In the genomic region with DNA sequence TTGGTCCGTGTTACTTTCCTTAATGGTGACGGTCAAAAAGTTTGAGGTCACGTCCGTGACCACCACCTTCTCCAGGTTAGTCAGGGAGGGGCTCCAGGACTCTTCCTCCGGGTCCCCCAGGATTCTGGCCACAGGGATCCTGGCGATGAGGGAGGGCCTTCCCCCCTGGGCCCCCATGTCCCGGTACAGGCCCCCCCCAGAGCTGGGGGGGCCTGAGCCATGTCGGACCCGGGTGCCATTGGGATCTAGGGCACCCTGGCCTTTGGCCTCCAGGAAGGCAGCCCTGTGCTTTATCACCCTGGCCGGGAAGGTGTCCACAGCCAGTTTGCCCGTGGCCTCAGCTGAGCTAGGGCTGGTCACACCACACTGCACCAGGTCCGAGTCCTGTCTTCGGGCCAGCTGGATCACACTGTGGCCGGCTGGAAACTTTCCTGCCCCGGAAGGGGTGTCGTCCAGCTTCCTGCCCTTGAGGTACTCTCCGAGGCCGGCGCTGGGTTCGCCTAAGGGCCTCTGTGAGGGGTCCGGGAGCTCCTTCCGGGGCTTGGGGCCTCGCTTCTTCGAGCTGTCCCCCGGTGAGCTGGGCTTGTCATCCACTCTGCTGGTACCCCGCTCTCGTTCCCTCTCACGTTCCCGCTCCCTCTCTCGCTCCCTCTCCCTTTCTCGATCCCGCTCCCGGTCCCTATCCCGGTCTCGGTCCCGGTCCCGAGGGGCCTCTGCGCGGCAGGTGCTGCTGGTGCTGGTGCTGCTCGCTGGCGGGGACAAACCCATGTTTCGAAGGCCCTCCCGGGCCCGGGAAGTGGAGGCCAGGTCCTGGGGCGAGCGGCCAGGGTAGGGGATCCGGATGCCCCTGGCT, we compare ENCODE assay signal across 19 cellular contexts. TPM values are rescaled to one million over a fixed set of nuclear protein-coding genes. Genes with fewer than 3 reads are reported as not detected.
DNase-seq lines count a peak whose midpoint lies in the region; ATAC-seq and TF ChIP-seq lines count a peak whose summit lies in the region.
"Had no signal": no experiment of that assay in that cellular context is flagged by ENCODE, and none has a peak within 500 bp of the region (broad histone marks: within the 10 kb centered on the region; RNA-seq: fewer than 3 reads in every experiment).

No MANE protein-coding gene starts in this region.

- H3K27me3 Mint-ChIP-seq in Caco-2 (ENCODE audit: insufficient read depth, unreplicated experiment) (no peaks in the 10 kb centered on the region), neural crest cell (ENCODE audit: low read depth) (peaks cover 85% of the 10 kb centered on the region)
- peaks cover 34 to 41% of the 10 kb centered on the region in 2 donors for H3K27me3 Mint-ChIP-seq in stimulated activated naive B cell treated with anti-CD40 and anti-IgM and Interleukin-4, amounts not matched to agents 10 μg/mL and 1 μg/mL and 100 μg/mL, for 72 hours
- H3K27me3 Mint-ChIP-seq in activated naive CD4-positive, alpha-beta T cell treated with anti-CD3 and anti-CD28 coated beads for 36 hours (ENCODE audit: low read depth), result peaks cover 36% of the 10 kb centered on the region

- no peak overlapping the region for H3K4me3 ChIP-seq in Caco-2 (ENCODE audit: low read depth, low read length)
- H3K4me3 ChIP-seq in HUES6 (ENCODE audit: low read depth, low read length), result peak overlapping the region; percentile 43
- no peak overlapping the region for H3K4me3 ChIP-seq in esophagus muscularis mucosa
- H3K4me3 ChIP-seq: coronary artery, thoracic aorta had no signal

- intact Hi-C loops in Caco-2 (cut with micrococcal nuclease; ENCODE audit: unreplicated experiment), result loop anchor here (5.0 kb wide), 1 partner anchor 122 kb away; no protein-coding TSS in a partner anchor
- intact Hi-C loops in esophagus muscularis mucosa (cut with DNase I), result loop anchor here (2.0 kb wide), 1 partner anchor 46 kb away; no protein-coding TSS in a partner anchor
- intact Hi-C loops in activated naive CD4-positive, alpha-beta T cell treated with anti-CD3 and anti-CD28 coated beads for 36 hours (cut with micrococcal nuclease), result loop anchor here (5.0 kb wide), 3 partner anchors 122 to 467 kb away; a partner anchor contains a TSS

- H3K36me3 ChIP-seq in Caco-2 (ENCODE audit: control insufficient read depth, insufficient read depth, low read length) (no peaks in the 10 kb centered on the region), HUES6 (ENCODE audit: control insufficient read depth, insufficient read depth, low read length) (no peaks in the 10 kb centered on the region), esophagus muscularis mucosa (peaks cover 0 to 11% (median 7%) of the 10 kb centered on the region in 4 donors)
- H3K36me3 ChIP-seq: breast epithelium, thoracic aorta had no signal

- no peak for DNase-seq in Caco-2
- no peak for DNase-seq in esophagus muscularis mucosa (ENCODE audit: extremely low spot score)
- no peak for DNase-seq in neural crest cell (ENCODE audit: low read depth, low spot score)
- no peak for DNase-seq in stimulated activated naive B cell treated with anti-CD40 and anti-IgM and Interleukin-4, amounts not matched to agents 10 μg/mL and 1 μg/mL and 100 μg/mL, for 72 hours
- DNase-seq in kidney tubule cell (ENCODE audit: low spot score), result no peak
- DNase-seq in activated naive CD4-positive, alpha-beta T cell treated with anti-CD3 and anti-CD28 coated beads for 36 hours, result no peak
- DNase-seq: activated CD4-positive, alpha-beta T cell treated with anti-CD3 and anti-CD28 coated beads for 48 hours; activated naive CD8-positive, alpha-beta T cell treated with anti-CD3 and anti-CD28 coated beads, Interleukin-2, amount 50 U/mL, for 24 hours; hippocampal formation; left colon; NCI-H1092; NCI-H510A had no signal

- TF ChIP-seq EP300 in esophagus muscularis mucosa (IDR thresholded peaks at IDR 0.05), result no peak

- H3K27ac Mint-ChIP-seq in Caco-2 (ENCODE audit: unreplicated experiment) (no peak overlapping the region), neural crest cell (ENCODE audit: unreplicated experiment) (no peak overlapping the region)
- H3K27ac Mint-ChIP-seq in stimulated activated naive B cell treated with anti-CD40 and anti-IgM and Interleukin-4, amounts not matched to agents 10 μg/mL and 1 μg/mL and 100 μg/mL, for 72 hours, result no peak overlapping the region
- H3K27ac Mint-ChIP-seq in activated naive CD4-positive, alpha-beta T cell treated with anti-CD3 and anti-CD28 coated beads for 36 hours, result no peak overlapping the region
- H3K27ac Mint-ChIP-seq: activated naive CD8-positive, alpha-beta T cell treated with anti-CD3 and anti-CD28 coated beads, Interleukin-2, amount 50 U/mL, for 24 hours; stimulated activated effector memory CD8-positive, alpha-beta T cell treated with anti-CD3 and anti-CD28 coated beads, Interleukin-12 subunit alpha, Interleukin-12 subunit beta, amount 100 ng/mL, for 72 hours had no signal

- H3K4me1 Mint-ChIP-seq in Caco-2 (ENCODE audit: low read depth, unreplicated experiment), result peaks cover 7% of the 10 kb centered on the region
- H3K4me1 Mint-ChIP-seq in neural crest cell, result peaks cover 38% of the 10 kb centered on the region
- H3K4me1 Mint-ChIP-seq in stimulated activated naive B cell treated with anti-CD40 and anti-IgM and Interleukin-4, amounts not matched to agents 10 μg/mL and 1 μg/mL and 100 μg/mL, for 72 hours, result peaks cover 21 to 40% of the 10 kb centered on the region in 2 donors
- peaks cover 31% of the 10 kb centered on the region for H3K4me1 Mint-ChIP-seq in activated naive CD4-positive, alpha-beta T cell treated with anti-CD3 and anti-CD28 coated beads for 36 hours (ENCODE audit: low read depth)

- CTCF ChIA-PET in Caco-2 (lab: Charles Lee), result interaction anchor here (0.6 kb wide), 1 partner anchor 44 kb away, joined by 7 read pairs; a partner anchor contains a TSS
- CTCF ChIA-PET in activated naive CD4-positive, alpha-beta T cell treated with anti-CD3 and anti-CD28 coated beads for 36 hours (lab: Charles Lee), result interaction anchor here (1.4 to 1.6 kb wide), 2 partner anchors 11 to 50 kb away, joined by 3 to 5 read pairs; no protein-coding TSS in a partner anchor

- BruUV-seq in Caco-2 (replicated peaks; lab: Mats Ljungman, UMichigan), result no TSS peak

- TF ChIP-seq POLR2A in esophagus muscularis mucosa (IDR thresholded peaks at IDR 0.05; ENCODE audit: low read depth), result no peak

- no peaks in the 10 kb centered on the region for H3K27me3 ChIP-seq in Caco-2 (replicated peaks; ENCODE audit: control insufficient read depth, insufficient read depth, low read length)
- H3K27me3 ChIP-seq in HUES6 (ENCODE audit: control insufficient read depth, insufficient read depth, low read length), result peaks cover 92% of the 10 kb centered on the region
- H3K27me3 ChIP-seq in esophagus muscularis mucosa, result peaks cover 52 to 76% (median 59%) of the 10 kb centered on the region in 4 donors

- WGBS in esophagus muscularis mucosa, result 88% methylated on average over 34 of the region's 47 CpGs

- H3K4me1 ChIP-seq in Caco-2, result peaks cover 17% of the 10 kb centered on the region
- peaks cover 54% of the 10 kb centered on the region for H3K4me1 ChIP-seq in HUES6 (ENCODE audit: control insufficient read depth, insufficient read depth, low read length)
- peaks cover 55 to 94% (median 88%) of the 10 kb centered on the region in 4 donors for H3K4me1 ChIP-seq in esophagus muscularis mucosa

- POLR2A ChIA-PET in Caco-2 (lab: Charles Lee), result interaction anchor here (0.5 to 1.0 kb wide), 2 partner anchors 44 to 49 kb away, joined by 3 read pairs; no protein-coding TSS in a partner anchor

- peaks cover 54% of the 10 kb centered on the region for H3K36me3 Mint-ChIP-seq in Caco-2 (ENCODE audit: insufficient read depth, unreplicated experiment)
- peaks cover 3% of the 10 kb centered on the region for H3K36me3 Mint-ChIP-seq in neural crest cell (ENCODE audit: low read depth)
- H3K36me3 Mint-ChIP-seq in stimulated activated naive B cell treated with anti-CD40 and anti-IgM and Interleukin-4, amounts not matched to agents 10 μg/mL and 1 μg/mL and 100 μg/mL, for 72 hours, result peaks cover 9 to 13% of the 10 kb centered on the region in 2 donors
- H3K36me3 Mint-ChIP-seq in activated naive CD4-positive, alpha-beta T cell treated with anti-CD3 and anti-CD28 coated beads for 36 hours (ENCODE audit: low read depth), result no peaks in the 10 kb centered on the region
- H3K36me3 Mint-ChIP-seq: stimulated activated effector memory CD8-positive, alpha-beta T cell treated with anti-CD3 and anti-CD28 coated beads, Interleukin-12 subunit alpha, Interleukin-12 subunit beta, amount 100 ng/mL, for 72 hours had no signal

- H3K9me3 Mint-ChIP-seq in Caco-2 (ENCODE audit: unreplicated experiment), result no peaks in the 10 kb centered on the region
- H3K9me3 Mint-ChIP-seq in neural crest cell, result no peaks in the 10 kb centered on the region
- peaks cover 0 to 3% of the 10 kb centered on the region in 2 donors for H3K9me3 Mint-ChIP-seq in stimulated activated naive B cell treated with anti-CD40 and anti-IgM and Interleukin-4, amounts not matched to agents 10 μg/mL and 1 μg/mL and 100 μg/mL, for 72 hours
- no peaks in the 10 kb centered on the region for H3K9me3 Mint-ChIP-seq in activated naive CD4-positive, alpha-beta T cell treated with anti-CD3 and anti-CD28 coated beads for 36 hours
- H3K9me3 Mint-ChIP-seq: activated naive CD8-positive, alpha-beta T cell treated with anti-CD3 and anti-CD28 coated beads, Interleukin-2, amount 50 U/mL, for 24 hours; stimulated activated effector memory CD8-positive, alpha-beta T cell treated with anti-CD3 and anti-CD28 coated beads, Interleukin-12 subunit alpha, Interleukin-12 subunit beta, amount 100 ng/mL, for 72 hours had no signal

- ATAC-seq in stimulated activated naive B cell treated with anti-CD40 and anti-IgM and Interleukin-4, amounts not matched to agents 10 μg/mL and 1 μg/mL and 100 μg/mL, for 72 hours (replicated peaks), result no peak
- ATAC-seq: activated naive CD8-positive, alpha-beta T cell treated with anti-CD3 and anti-CD28 coated beads, Interleukin-2, amount 50 U/mL, for 24 hours; left colon; stimulated activated effector memory CD8-positive, alpha-beta T cell treated with anti-CD3 and anti-CD28 coated beads, Interleukin-12 subunit alpha, Interleukin-12 subunit beta, amount 100 ng/mL, for 72 hours had no signal

- no peak overlapping the region for H3K9ac ChIP-seq in HUES6 (ENCODE audit: low read length)

- H3K4me3 Mint-ChIP-seq in Caco-2 (ENCODE audit: unreplicated experiment) (peak overlapping the region; percentile 84), neural crest cell (peak overlapping the region; percentile 31)
- no peak overlapping the region for H3K4me3 Mint-ChIP-seq in stimulated activated naive B cell treated with anti-CD40 and anti-IgM and Interleukin-4, amounts not matched to agents 10 μg/mL and 1 μg/mL and 100 μg/mL, for 72 hours
- H3K4me3 Mint-ChIP-seq in activated naive CD4-positive, alpha-beta T cell treated with anti-CD3 and anti-CD28 coated beads for 36 hours, result no peak overlapping the region

- H3K27ac ChIP-seq in HUES6 (ENCODE audit: low read depth, low read length), result no peak overlapping the region
- H3K27ac ChIP-seq in esophagus muscularis mucosa (replicated peaks in 1 of 4), result peak overlapping the region; percentile 74 to 85 (median 78)
- H3K27ac ChIP-seq: coronary artery, KMS-11, thoracic aorta had no signal

- TF ChIP-seq CTCF in Caco-2 (IDR thresholded peaks at IDR 0.05; ENCODE audit: insufficient read depth in 1 of 2, low read depth in 1 of 2, low read length in 1 of 2, severe bottlenecking in 1 of 2, unreplicated experiment in 1 of 2) (no peak), esophagus muscularis mucosa (IDR thresholded peaks at IDR 0.05) (no peak), neural crest cell (conservative IDR thresholded peaks at IDR 0.05) (no peak)

- no peaks in the 10 kb centered on the region for H3K9me3 ChIP-seq in Caco-2
- H3K9me3 ChIP-seq in HUES6 (ENCODE audit: control insufficient read depth, insufficient read depth, low read depth, low read length), result no peaks in the 10 kb centered on the region
- no peaks in the 10 kb centered on the region for H3K9me3 ChIP-seq in esophagus muscularis mucosa
- H3K9me3 ChIP-seq: BE2C, breast epithelium, thoracic aorta had no signal

RNA-seq across cellular contexts. Expression of a gene that starts 2.0 kb away (rescaled TPM):
- total RNA-seq in Caco-2 (2022) (34.3 and 36.6 TPM in 2 replicates), esophagus muscularis mucosa (1 to 10 TPM; 1.7 to 7.5 (median 2.6) TPM), neural crest cell (16.5 and 19.2 TPM in 2 replicates)
- total RNA-seq in activated naive CD4-positive, alpha-beta T cell treated with anti-CD3 and anti-CD28 coated beads for 36 hours, result 1 to 10 TPM; 3.8 to 3.9 TPM

RNA-seq across cellular contexts. Expression of a gene that starts 16.9 kb away (rescaled TPM):
- total RNA-seq in Caco-2 (2022), result 50.0 and 52.8 TPM in 2 replicates
- total RNA-seq in esophagus muscularis mucosa, result 1 to 10 TPM in 3 of 4 donors, under 1 TPM in 1; 0.66 to 2.8 (median 1.5) TPM
- total RNA-seq in neural crest cell, result 95.4 and 101 TPM in 2 replicates
- 1 to 10 TPM; 5.2 to 5.8 TPM for total RNA-seq in activated naive CD4-positive, alpha-beta T cell treated with anti-CD3 and anti-CD28 coated beads for 36 hours

RNA-seq across cellular contexts. Expression of a gene that starts 44.4 kb away (rescaled TPM):
- 90.8 and 114 TPM in 2 replicates for total RNA-seq in Caco-2 (2022)
- total RNA-seq in esophagus muscularis mucosa, result 10 to 100 TPM in 3 of 4 donors, 1 to 10 TPM in 1; 6.6 to 14.1 (median 12.3) TPM
- 19.1 and 21.0 TPM in 2 replicates for total RNA-seq in neural crest cell
- 10 to 100 TPM; 22.7 to 26.3 TPM for total RNA-seq in activated naive CD4-positive, alpha-beta T cell treated with anti-CD3 and anti-CD28 coated beads for 36 hours

Comparison
In these comparisons a context has a peak if more than half of its experiments do, and no peak if none do; other contexts are left out.
1. H3K4me3 Mint-ChIP-seq: peak in Caco-2 (single experiment) and neural crest cell (single experiment); none in stimulated activated naive B cell treated with anti-CD40 and anti-IgM and Interleukin-4, amounts not matched to agents 10 μg/mL and 1 μg/mL and 100 μg/mL, for 72 hours (0 of 2) and activated naive CD4-positive, alpha-beta T cell treated with anti-CD3 and anti-CD28 coated beads for 36 hours (single experiment).